ENCODE assay signal across 9 cellular contexts in the genomic region with DNA sequence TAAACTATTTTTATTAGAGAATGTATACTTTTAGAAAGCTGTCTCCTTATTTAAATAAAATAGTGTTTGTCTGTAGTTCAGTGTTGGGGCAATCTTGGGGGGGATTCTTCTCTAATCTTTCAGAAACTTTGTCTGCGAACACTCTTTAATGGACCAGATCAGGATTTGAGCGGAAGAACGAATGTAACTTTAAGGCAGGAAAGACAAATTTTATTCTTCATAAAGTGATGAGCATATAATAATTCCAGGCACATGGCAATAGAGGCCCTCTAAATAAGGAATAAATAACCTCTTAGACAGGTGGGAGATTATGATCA. TPM values are rescaled to one million over a fixed set of nuclear protein-coding genes. Genes with fewer than 3 reads are reported as not detected.
DNase-seq lines count a peak whose midpoint lies in the region; ATAC-seq and TF ChIP-seq lines count a peak whose summit lies in the region.
"Had no signal": no experiment of that assay in that cellular context is flagged by ENCODE, and none has a peak within 500 bp of the region (broad histone marks: within the 10 kb centered on the region; RNA-seq: fewer than 3 reads in every experiment).

No MANE protein-coding gene starts in this region.

- TF ChIP-seq CTCF in brain (conservative IDR thresholded peaks at IDR 0.05) (no peak), mesothelial cell of epicardium (IDR thresholded peaks at IDR 0.05; ENCODE audit: unreplicated experiment) (no peak)

- ATAC-seq in stimulated activated naive CD8-positive, alpha-beta T cell treated with anti-CD3 and anti-CD28 coated beads, Interleukin-15, Interleukin-2, amounts not matched to agents 100 U/mL and 50 U/mL, for 24 hours, result no peak
- no peak for ATAC-seq in GM21723 (IDR thresholded peaks at IDR 0.05; ENCODE audit: unreplicated experiment)
- ATAC-seq in HG02870 (IDR thresholded peaks at IDR 0.05; ENCODE audit: unreplicated experiment), result no peak

- peak overlapping the region; percentile 91 for H3K27ac Mint-ChIP-seq in stimulated activated naive CD8-positive, alpha-beta T cell treated with anti-CD3 and anti-CD28 coated beads, Interleukin-15, Interleukin-2, amounts not matched to agents 100 ng/mL and 50 ng/mL, for 24 hours
- H3K27ac Mint-ChIP-seq in brain (peak overlapping the region in 4 of 5 experiments; percentile 90 to 96 (median 92)), mesothelial cell of epicardium (peak overlapping the region; percentile 92)

- H3K36me3 Mint-ChIP-seq in stimulated activated naive CD8-positive, alpha-beta T cell treated with anti-CD3 and anti-CD28 coated beads, Interleukin-15, Interleukin-2, amounts not matched to agents 100 ng/mL and 50 ng/mL, for 24 hours (ENCODE audit: low read depth), result no peaks in the 10 kb centered on the region
- H3K36me3 Mint-ChIP-seq in brain (no peaks in the 10 kb centered on the region), mesothelial cell of epicardium (peaks cover 38% of the 10 kb centered on the region)

- H3K4me1 Mint-ChIP-seq in stimulated activated naive CD8-positive, alpha-beta T cell treated with anti-CD3 and anti-CD28 coated beads, Interleukin-15, Interleukin-2, amounts not matched to agents 100 ng/mL and 50 ng/mL, for 24 hours (ENCODE audit: low read depth), result peaks cover 49% of the 10 kb centered on the region
- peaks cover 30% of the 10 kb centered on the region for H3K4me1 Mint-ChIP-seq in brain
- H3K4me1 Mint-ChIP-seq in mesothelial cell of epicardium, result peaks cover 38% of the 10 kb centered on the region

- DNase-seq in stimulated activated naive CD8-positive, alpha-beta T cell treated with anti-CD3 and anti-CD28 coated beads, Interleukin-15, Interleukin-2, amounts not matched to agents 100 U/mL and 50 U/mL, for 24 hours, result no peak
- DNase-seq in mesothelial cell of epicardium (ENCODE audit: low spot score in 2 of 2, unreplicated experiment in 2 of 2) (no peak), foreskin melanocyte (no peak), G401 (ENCODE audit: low spot score) (no peak)
- DNase-seq: activated naive CD4-positive, alpha-beta T cell treated with Interleukin-2 at 50 U/mL for 16 hours had no signal

- H3K27me3 Mint-ChIP-seq in stimulated activated naive CD8-positive, alpha-beta T cell treated with anti-CD3 and anti-CD28 coated beads, Interleukin-15, Interleukin-2, amounts not matched to agents 100 ng/mL and 50 ng/mL, for 24 hours, result no peaks in the 10 kb centered on the region
- H3K27me3 Mint-ChIP-seq in brain (peaks cover 38% of the 10 kb centered on the region), mesothelial cell of epicardium (ENCODE audit: low read depth) (no peaks in the 10 kb centered on the region)

- H3K9me3 Mint-ChIP-seq in stimulated activated naive CD8-positive, alpha-beta T cell treated with anti-CD3 and anti-CD28 coated beads, Interleukin-15, Interleukin-2, amounts not matched to agents 100 ng/mL and 50 ng/mL, for 24 hours, result no peaks in the 10 kb centered on the region
- H3K9me3 Mint-ChIP-seq in brain (peaks cover 12 to 42% (median 21%) of the 10 kb centered on the region in 5 experiments), mesothelial cell of epicardium (no peaks in the 10 kb centered on the region)

- in situ Hi-C loops in G401 (cut with HindIII; ENCODE audit: low sequenced_read_pairs), result loop anchor here (25.0 kb wide), 1 partner anchor 141 kb away; a partner anchor contains a TSS

- H3K4me3 Mint-ChIP-seq in stimulated activated naive CD8-positive, alpha-beta T cell treated with anti-CD3 and anti-CD28 coated beads, Interleukin-15, Interleukin-2, amounts not matched to agents 100 ng/mL and 50 ng/mL, for 24 hours, result no peak overlapping the region
- no peak overlapping the region for H3K4me3 Mint-ChIP-seq in brain
- H3K4me3 Mint-ChIP-seq in mesothelial cell of epicardium, result no peak overlapping the region

RNA-seq across cellular contexts. Expression of a gene that starts 4.7 kb away (rescaled TPM):
- 7.1 TPM for polyA plus RNA-seq in brain (ENCODE audit: insufficient read depth, low read depth, low replicate concordance)
- 15,343 to 16,172 TPM (median 16,018 TPM) in 3 replicates for total RNA-seq in mesothelial cell of epicardium
- 166 and 288 TPM in 2 replicates for total RNA-seq in G401 (2014; rRNA removed; shearing (Covaris generic))

RNA-seq across cellular contexts. Expression of a gene that starts 21.3 kb away (rescaled TPM):
- polyA plus RNA-seq in brain (ENCODE audit: insufficient read depth, low read depth, low replicate concordance), result 81.7 TPM
- total RNA-seq in mesothelial cell of epicardium, result 83.4 to 91.1 TPM (median 89.5 TPM) in 3 replicates
- total RNA-seq in G401 (2014; rRNA removed; shearing (Covaris generic)), result 77.6 and 80.4 TPM in 2 replicates

RNA-seq across cellular contexts. Expression of a gene that starts 54.6 kb away (rescaled TPM):
- 48.9 TPM for polyA plus RNA-seq in brain (ENCODE audit: insufficient read depth, low read depth, low replicate concordance)
- 314 to 333 TPM (median 318 TPM) in 3 replicates for total RNA-seq in mesothelial cell of epicardium
- 32.5 and 53.2 TPM in 2 replicates for total RNA-seq in G401 (2014; rRNA removed; shearing (Covaris generic))

Comparison
In these comparisons a context has a peak if more than half of its experiments do, and no peak if none do; other contexts are left out.
1. RNA of a gene that starts 4.7 kb away (total RNA-seq): 15,343 to 16,172 TPM in mesothelial cell of epicardium; 166 to 288 TPM in G401; every median in the first group is over 10 times any median in the second.
2. Peak in every context shown above with its lines, with median percentiles within 50 percentile points of each other: H3K27ac Mint-ChIP-seq.